Comparison of ENCODE assay signal across 9 cellular contexts in the genomic region with DNA sequence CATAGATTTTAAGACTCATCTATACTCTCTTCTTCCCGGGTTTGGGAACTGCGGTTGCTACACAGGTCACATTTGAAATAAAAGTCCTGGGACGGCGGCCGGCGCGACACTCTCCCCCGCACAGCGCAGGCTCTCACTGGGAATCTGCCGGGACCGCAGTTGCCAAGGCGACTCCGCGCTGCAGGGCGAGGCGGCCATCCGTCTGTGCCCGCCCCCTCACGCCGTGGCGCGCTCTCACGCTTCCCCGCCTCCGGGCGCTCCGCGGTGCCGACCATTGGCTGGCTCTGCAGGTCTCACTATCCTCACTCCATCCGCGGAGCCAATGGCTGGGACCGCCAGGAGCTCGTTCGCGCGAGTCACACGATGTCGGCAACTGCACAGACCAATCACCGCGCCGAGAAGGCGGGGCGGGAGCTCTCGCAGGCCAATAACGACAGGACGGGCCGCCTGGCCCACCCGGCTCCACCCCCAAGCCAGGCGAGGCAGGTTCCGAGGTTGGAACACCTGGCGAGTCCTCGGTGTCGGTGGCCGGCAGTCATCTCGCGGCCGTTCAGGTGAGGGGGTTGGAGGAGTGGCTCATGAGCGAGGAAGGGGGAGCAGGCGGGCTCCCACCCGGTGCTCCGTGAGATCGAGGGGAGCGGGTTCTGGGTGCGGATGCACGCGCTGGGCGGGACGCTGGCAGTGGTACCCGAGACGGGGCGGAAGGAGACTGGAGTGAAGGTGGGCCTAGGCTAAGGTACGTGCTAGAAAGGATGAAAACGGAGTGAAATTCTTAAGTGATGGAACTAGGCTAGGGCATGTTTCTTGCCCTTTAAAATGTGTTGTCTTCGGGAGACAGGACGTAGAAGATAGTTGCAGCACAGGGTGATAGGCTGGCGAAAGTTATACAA. TPM values are rescaled to one million over a fixed set of nuclear protein-coding genes. Genes with fewer than 3 reads are reported as not detected.
DNase-seq lines count a peak whose midpoint lies in the region; ATAC-seq and TF ChIP-seq lines count a peak whose summit lies in the region.
"Had no signal": no experiment of that assay in that cellular context is flagged by ENCODE, and none has a peak within 500 bp of the region (broad histone marks: within the 10 kb centered on the region; RNA-seq: fewer than 3 reads in every experiment).

A gene (plus strand): TSS at position 459 of the 890 bp plus-strand sequence. CDS start 5,702 bp downstream, outside the sequence.

- no peak for TF ChIP-seq CTCF in AG09309 (IDR thresholded peaks at IDR 0.05; ENCODE audit: control insufficient read depth, insufficient read depth, low read depth, low read length, missing control alignments)
- no peak for TF ChIP-seq CTCF in WTC11 (IDR thresholded peaks at IDR 0.05)
- no peak for TF ChIP-seq CTCF in smooth muscle cell (IDR thresholded peaks at IDR 0.05; ENCODE audit: borderline replicate concordance, insufficient read depth, poor library complexity, severe bottlenecking)

- under 1% methylated on average over 75 of the region's 76 CpGs for WGBS in smooth muscle cell (ENCODE audit: low lambda C conversion rate)

- peak within 1 kb of the TSS; percentile 96 for H3K9ac ChIP-seq in smooth muscle cell (ENCODE audit: low read depth)

- H3K36me3 Mint-ChIP-seq in WTC11, result peaks cover 21% of the 10 kb centered on the region

- ATAC-seq in GM19023 (IDR thresholded peaks at IDR 0.05; ENCODE audit: unreplicated experiment) (peak; percentile 98), HG03196 (IDR thresholded peaks at IDR 0.05; ENCODE audit: unreplicated experiment) (peak; percentile 98), WTC11 (peak; percentile 97)

- H3K27ac ChIP-seq in caudate nucleus (ENCODE audit: low read depth, low read length) (peak within 1 kb of the TSS; percentile 92), smooth muscle cell (ENCODE audit: low read depth) (peak within 1 kb of the TSS; percentile 99)

- H3K4me3 Mint-ChIP-seq in WTC11, result no peak within 1 kb of the TSS
- H3K4me3 Mint-ChIP-seq: T-helper 1 cell treated with Interleukin-12 subunit alpha and Interleukin-12 subunit beta and Interleukin-4 antibody, amounts not matched to agents 30 μg/mL and 1 μg/mL, for 36 hours had no signal

- peak within 1 kb of the TSS; percentile 88 for H2AFZ ChIP-seq in smooth muscle cell (ENCODE audit: low read depth)

- H3K36me3 ChIP-seq in smooth muscle cell (ENCODE audit: low read depth), result no peaks in the 10 kb centered on the region

- H3K4me3 ChIP-seq in AG09309 (ENCODE audit: control insufficient read depth, low read depth, low read length) (peak within 1 kb of the TSS; percentile 100), smooth muscle cell (peak within 1 kb of the TSS; percentile 85)

- H3K27me3 Mint-ChIP-seq in WTC11 (ENCODE audit: low read depth), result no peaks in the 10 kb centered on the region

- H3K9me3 ChIP-seq in smooth muscle cell (replicated peaks; ENCODE audit: low read depth), result no peaks in the 10 kb centered on the region

- DNase-seq in AG09309 (ENCODE audit: low read depth) (peak; percentile 93), NCI-H226 (peak; percentile 99), WTC11 (ENCODE audit: low spot score) (peak; percentile 99), caudate nucleus (lab: John Stamatoyannopoulos, UW) (peak; percentile 95 to 100 (median 99)), iPS-NIHi7 (ENCODE audit: extremely low spot score) (peak; percentile 94), smooth muscle cell (lab: John Stamatoyannopoulos, UW; ENCODE audit: unreplicated experiment) (peak; percentile 92)

- H3K4me2 ChIP-seq in smooth muscle cell, result peak within 1 kb of the TSS; percentile 91

- H3K79me2 ChIP-seq in smooth muscle cell (ENCODE audit: low read depth), result peaks cover 49% of the 10 kb centered on the region

- CTCF ChIA-PET in WTC11 (lab: Charles Lee), result interaction anchor here (0.6 to 2.9 kb wide), 7 partner anchors 18 to 350 kb away, joined by 3 to 28 read pairs (median 5); a partner anchor contains a TSS

- H3K27ac Mint-ChIP-seq in WTC11, result peak within 1 kb of the TSS; percentile 95
- H3K27ac Mint-ChIP-seq: T-helper 1 cell treated with Interleukin-12 subunit alpha and Interleukin-12 subunit beta and Interleukin-4 antibody, amounts not matched to agents 30 μg/mL and 1 μg/mL, for 36 hours had no signal

- H3K27me3 ChIP-seq in smooth muscle cell (ENCODE audit: low read depth), result no peaks in the 10 kb centered on the region

- H3F3A ChIP-seq in smooth muscle cell (ENCODE audit: low read depth), result peaks cover 4% of the 10 kb centered on the region

- peaks cover 40% of the 10 kb centered on the region for H3K4me1 Mint-ChIP-seq in WTC11

- H4K20me1 ChIP-seq in smooth muscle cell (ENCODE audit: low read depth), result peaks cover 42% of the 10 kb centered on the region

- POLR2A ChIA-PET in WTC11 (lab: Charles Lee), result interaction anchor here (0.7 to 1.0 kb wide), 7 partner anchors 15 to 546 kb away, joined by 3 to 7 read pairs (median 4); a partner anchor contains a TSS

- H3K9me3 Mint-ChIP-seq in WTC11, result no peaks in the 10 kb centered on the region
- H3K9me3 Mint-ChIP-seq: T-helper 1 cell treated with Interleukin-12 subunit alpha and Interleukin-12 subunit beta and Interleukin-4 antibody, amounts not matched to agents 30 μg/mL and 1 μg/mL, for 36 hours had no signal

- H3K4me1 ChIP-seq in smooth muscle cell (ENCODE audit: low read depth), result peaks cover 31% of the 10 kb centered on the region

TF ChIP-seq in WTC11, 78 proteins besides CTCF, POLR2A, EP300 and RAD21 (continues in another document):
- TF ChIP-seq, protein P1, sequence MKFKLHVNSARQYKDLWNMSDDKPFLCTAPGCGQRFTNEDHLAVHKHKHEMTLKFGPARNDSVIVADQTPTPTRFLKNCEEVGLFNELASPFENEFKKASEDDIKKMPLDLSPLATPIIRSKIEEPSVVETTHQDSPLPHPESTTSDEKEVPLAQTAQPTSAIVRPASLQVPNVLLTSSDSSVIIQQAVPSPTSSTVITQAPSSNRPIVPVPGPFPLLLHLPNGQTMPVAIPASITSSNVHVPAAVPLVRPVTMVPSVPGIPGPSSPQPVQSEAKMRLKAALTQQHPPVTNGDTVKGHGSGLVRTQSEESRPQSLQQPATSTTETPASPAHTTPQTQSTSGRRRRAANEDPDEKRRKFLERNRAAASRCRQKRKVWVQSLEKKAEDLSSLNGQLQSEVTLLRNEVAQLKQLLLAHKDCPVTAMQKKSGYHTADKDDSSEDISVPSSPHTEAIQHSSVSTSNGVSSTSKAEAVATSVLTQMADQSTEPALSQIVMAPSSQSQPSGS (CRISPR knock-in tag; IDR thresholded peaks at IDR 0.05; ENCODE audit: borderline replicate concordance, low read depth), result no peak
- no peak for TF ChIP-seq ZNF317 (CRISPR knock-in tag; IDR thresholded peaks at IDR 0.05; ENCODE audit: borderline replicate concordance, low read depth)
- TF ChIP-seq ATF1 (CRISPR knock-in tag; IDR thresholded peaks at IDR 0.05), result no peak
- TF ChIP-seq ESRRA (CRISPR knock-in tag; IDR thresholded peaks at IDR 0.05; ENCODE audit: borderline replicate concordance), result peak; percentile 61; the same call in 1 of the 2 replicates
- TF ChIP-seq, protein P2, sequence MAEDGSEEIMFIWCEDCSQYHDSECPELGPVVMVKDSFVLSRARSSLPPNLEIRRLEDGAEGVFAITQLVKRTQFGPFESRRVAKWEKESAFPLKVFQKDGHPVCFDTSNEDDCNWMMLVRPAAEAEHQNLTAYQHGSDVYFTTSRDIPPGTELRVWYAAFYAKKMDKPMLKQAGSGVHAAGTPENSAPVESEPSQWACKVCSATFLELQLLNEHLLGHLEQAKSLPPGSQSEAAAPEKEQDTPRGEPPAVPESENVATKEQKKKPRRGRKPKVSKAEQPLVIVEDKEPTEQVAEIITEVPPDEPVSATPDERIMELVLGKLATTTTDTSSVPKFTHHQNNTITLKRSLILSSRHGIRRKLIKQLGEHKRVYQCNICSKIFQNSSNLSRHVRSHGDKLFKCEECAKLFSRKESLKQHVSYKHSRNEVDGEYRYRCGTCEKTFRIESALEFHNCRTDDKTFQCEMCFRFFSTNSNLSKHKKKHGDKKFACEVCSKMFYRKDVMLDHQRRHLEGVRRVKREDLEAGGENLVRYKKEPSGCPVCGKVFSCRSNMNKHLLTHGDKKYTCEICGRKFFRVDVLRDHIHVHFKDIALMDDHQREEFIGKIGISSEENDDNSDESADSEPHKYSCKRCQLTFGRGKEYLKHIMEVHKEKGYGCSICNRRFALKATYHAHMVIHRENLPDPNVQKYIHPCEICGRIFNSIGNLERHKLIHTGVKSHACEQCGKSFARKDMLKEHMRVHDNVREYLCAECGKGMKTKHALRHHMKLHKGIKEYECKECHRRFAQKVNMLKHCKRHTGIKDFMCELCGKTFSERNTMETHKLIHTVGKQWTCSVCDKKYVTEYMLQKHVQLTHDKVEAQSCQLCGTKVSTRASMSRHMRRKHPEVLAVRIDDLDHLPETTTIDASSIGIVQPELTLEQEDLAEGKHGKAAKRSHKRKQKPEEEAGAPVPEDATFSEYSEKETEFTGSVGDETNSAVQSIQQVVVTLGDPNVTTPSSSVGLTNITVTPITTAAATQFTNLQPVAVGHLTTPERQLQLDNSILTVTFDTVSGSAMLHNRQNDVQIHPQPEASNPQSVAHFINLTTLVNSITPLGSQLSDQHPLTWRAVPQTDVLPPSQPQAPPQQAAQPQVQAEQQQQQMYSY (CRISPR knock-in tag; IDR thresholded peaks at IDR 0.05), result no peak
- TF ChIP-seq ETV6 (CRISPR knock-in tag; IDR thresholded peaks at IDR 0.05), result peak; percentile 19
- 0 out of 2 replicates have a peak, but pooled peaks have one; percentile 48 for TF ChIP-seq ZNF416 (CRISPR knock-in tag; IDR thresholded peaks at IDR 0.05)
- peak; percentile 85 for TF ChIP-seq CREM (CRISPR knock-in tag; IDR thresholded peaks at IDR 0.05)
- TF ChIP-seq NR3C1 (CRISPR knock-in tag; conservative IDR thresholded peaks at IDR 0.05; ENCODE audit: low read depth), result no peak
- 0 out of 2 replicates have a peak, but pooled peaks have one; percentile 33 for TF ChIP-seq FOXK1 (CRISPR knock-in tag; IDR thresholded peaks at IDR 0.05)
- TF ChIP-seq FOXP1 (CRISPR knock-in tag; IDR thresholded peaks at IDR 0.05; ENCODE audit: borderline replicate concordance), result peak; percentile 59; the same call in 1 of the 2 replicates
- TF ChIP-seq, protein P3, sequence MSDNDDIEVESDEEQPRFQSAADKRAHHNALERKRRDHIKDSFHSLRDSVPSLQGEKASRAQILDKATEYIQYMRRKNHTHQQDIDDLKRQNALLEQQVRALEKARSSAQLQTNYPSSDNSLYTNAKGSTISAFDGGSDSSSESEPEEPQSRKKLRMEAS (CRISPR knock-in tag; IDR thresholded peaks at IDR 0.05), result peak; percentile 61
- TF ChIP-seq IRF2 (CRISPR knock-in tag; IDR thresholded peaks at IDR 0.05; ENCODE audit: borderline replicate concordance, low read depth), result no peak

RNA-seq across cellular contexts. Expression of the gene that starts here (rescaled TPM):
- 72.9 to 89.9 TPM (median 86.8 TPM) in 3 replicates for total RNA-seq in WTC11 (2021)
- 218 and 299 TPM in 2 replicates for total RNA-seq in smooth muscle cell
- 133 and 214 TPM in 2 replicates for polyA plus RNA-seq in smooth muscle cell

Comparison
In these comparisons a context has a peak if more than half of its experiments do, and no peak if none do; other contexts are left out.
1. Peak in every context shown above with its lines: DNase-seq, ATAC-seq, H3K4me3 ChIP-seq and H3K27ac ChIP-seq.